In the genomic region with DNA sequence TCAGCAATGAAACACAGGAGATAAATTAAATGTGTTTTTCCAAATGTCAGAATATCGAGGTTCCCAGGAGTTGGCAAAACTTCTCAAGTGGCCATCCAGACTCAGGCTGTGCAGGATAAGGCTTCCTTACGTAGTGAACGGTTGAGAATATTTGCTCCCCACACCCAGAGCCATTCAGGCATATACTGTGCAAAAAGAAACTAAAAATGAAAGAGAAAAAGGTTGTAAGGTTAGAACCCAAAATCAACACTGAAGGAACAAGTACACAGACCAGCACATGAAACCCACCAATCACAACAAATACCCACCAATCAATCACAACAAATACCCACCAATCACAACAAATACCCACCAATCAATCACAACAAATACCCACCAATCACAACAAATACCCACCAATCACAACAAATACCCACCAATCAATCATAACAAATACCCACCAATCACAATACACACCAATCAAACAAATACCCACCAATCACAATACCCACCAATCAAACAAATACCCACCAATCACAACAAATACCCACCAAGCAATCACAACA, we compare ENCODE assay signal across 2 cellular contexts.
A peak's percentile ranks its signal among the peaks of the same experiment; 100 is the strongest.
TF ChIP-seq lines count a peak whose summit lies in the region.

No MANE protein-coding gene starts in this region.

TF ChIP-seq in HEK293T, 16 proteins besides CTCF, POLR2A, EP300 and RAD21:
- no peak for TF ChIP-seq TARDBP (IDR thresholded peaks at IDR 0.05)
- TF ChIP-seq, protein P1, sequence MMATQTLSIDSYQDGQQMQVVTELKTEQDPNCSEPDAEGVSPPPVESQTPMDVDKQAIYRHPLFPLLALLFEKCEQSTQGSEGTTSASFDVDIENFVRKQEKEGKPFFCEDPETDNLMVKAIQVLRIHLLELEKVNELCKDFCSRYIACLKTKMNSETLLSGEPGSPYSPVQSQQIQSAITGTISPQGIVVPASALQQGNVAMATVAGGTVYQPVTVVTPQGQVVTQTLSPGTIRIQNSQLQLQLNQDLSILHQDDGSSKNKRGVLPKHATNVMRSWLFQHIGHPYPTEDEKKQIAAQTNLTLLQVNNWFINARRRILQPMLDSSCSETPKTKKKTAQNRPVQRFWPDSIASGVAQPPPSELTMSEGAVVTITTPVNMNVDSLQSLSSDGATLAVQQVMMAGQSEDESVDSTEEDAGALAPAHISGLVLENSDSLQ (IDR thresholded peaks at IDR 0.05): peak; percentile 66

TF ChIP-seq in GM12878, 131 proteins besides CTCF, POLR2A, EP300 and RAD21:
- TF ChIP-seq SIX5 (IDR thresholded peaks at IDR 0.05; ENCODE audit: low read depth, low read length, severe bottlenecking): no peak
- TF ChIP-seq, protein P1 (IDR thresholded peaks at IDR 0.05): peak; percentile 95
- no peak for TF ChIP-seq HCFC1 (IDR thresholded peaks at IDR 0.05; ENCODE audit: low read length)
